In genomic region chr3:28674212-28674611, GRCh38 we compare ENCODE assay signal across 18 cellular contexts.
"Had no signal": no experiment of that assay in that cellular context is flagged by ENCODE, and none has a peak within 500 bp of the region (broad histone marks: within the 10 kb centered on the region; RNA-seq: fewer than 3 reads in every experiment).

No MANE protein-coding gene starts in this region.

- H3K4me1 ChIP-seq: esophagus squamous epithelium had no signal

- H3K27me3 ChIP-seq: esophagus squamous epithelium, pancreas had no signal

- ATAC-seq: effector memory CD8-positive, alpha-beta T cell; pancreas; sciatic nerve had no signal

- H3K27ac ChIP-seq: epithelial cell of prostate, esophagus squamous epithelium, pancreas, skin epidermis had no signal

- H3K9me3 ChIP-seq: esophagus squamous epithelium, pancreas had no signal

- H3K36me3 ChIP-seq: esophagus squamous epithelium, pancreas had no signal

- DNase-seq: cerebellar nuclear complex; effector memory CD8-positive, alpha-beta T cell; esophagus squamous epithelium; foreskin fibroblast; hippocampal formation; mesenchymal stem cell; midbrain; naive B cell; occipital lobe; pancreas; stimulated activated CD4-positive, alpha-beta T cell treated with anti-CD3 and anti-CD28 coated beads, Interleukin-12 subunit alpha, Interleukin-12 subunit beta, amount 100 ng/mL, for 4 hours; stimulated activated CD4-positive, alpha-beta T cell treated with anti-CD3 and anti-CD28 coated beads, Interleukin-2, amount 100 ng/mL, for 48 hours; stimulated activated naive CD4-positive, alpha-beta T cell treated with Interleukin-2 at 50 U/mL for 16 hours; trophoblast cell had no signal

- H3K4me3 ChIP-seq: esophagus squamous epithelium, lung, pancreas, skin epidermis had no signal
